8 cellular contexts compared by ENCODE assay signal in genomic region chr6:157764346-157765068, GRCh38. TPM values are rescaled to one million over a fixed set of nuclear protein-coding genes. Genes with fewer than 3 reads are reported as not detected.
DNase-seq lines count a peak whose midpoint lies in the region; ATAC-seq and TF ChIP-seq lines count a peak whose summit lies in the region.

No MANE protein-coding gene starts in this region.

- peak overlapping the region; percentile 91 for H3K27ac Mint-ChIP-seq in activated naive CD4-positive, alpha-beta T cell treated with anti-CD3 and anti-CD28 coated beads for 36 hours

- CTCF ChIA-PET in activated naive CD4-positive, alpha-beta T cell treated with anti-CD3 and anti-CD28 coated beads for 36 hours (lab: Charles Lee), result interaction anchor here (0.6 to 10.1 kb wide), 13 partner anchors 9 to 262 kb away, joined by 3 to 142 read pairs (median 5); no protein-coding TSS in a partner anchor

- peaks cover 26% of the 10 kb centered on the region for H3K4me1 ChIP-seq in SJCRH30
- H3K4me1 ChIP-seq in tibial artery, result peaks cover 4 to 62% (median 43%) of the 10 kb centered on the region in 4 donors

- H3K4me3 ChIP-seq in SJCRH30, result peak overlapping the region; percentile 20
- H3K4me3 ChIP-seq in tibial artery, result no peak overlapping the region

- DNase-seq in DMS53 (lab: John Stamatoyannopoulos, UW) (peak; percentile 78), DMS53 treated with DMSO at 0.1 percent for 48 hours (lab: John Stamatoyannopoulos, UW; ENCODE audit: unreplicated experiment) (no peak), SJCRH30 (peak; percentile 55 to 61), glomerular endothelial cell (ENCODE audit: extremely low read depth, low read depth, low spot score) (peak; percentile 96), posterior cingulate gyrus (peak; percentile 42 to 98 (median 81)), tibial artery (peak; percentile 91 to 94)
- DNase-seq in activated naive CD4-positive, alpha-beta T cell treated with anti-CD3 and anti-CD28 coated beads for 36 hours, result peak; percentile 94

- H3K36me3 ChIP-seq in SJCRH30, result no peaks in the 10 kb centered on the region
- H3K36me3 ChIP-seq in tibial artery, result no peaks in the 10 kb centered on the region

- H3K9me3 Mint-ChIP-seq in activated naive CD4-positive, alpha-beta T cell treated with anti-CD3 and anti-CD28 coated beads for 36 hours, result no peaks in the 10 kb centered on the region

- no peaks in the 10 kb centered on the region for H3K9me3 ChIP-seq in SJCRH30 (replicated peaks)
- no peaks in the 10 kb centered on the region for H3K9me3 ChIP-seq in tibial artery

- H3K27ac ChIP-seq in SJCRH30, result no peak overlapping the region
- peak overlapping the region; percentile 66 to 74 for H3K27ac ChIP-seq in tibial artery

- TF ChIP-seq CTCF in tibial artery (IDR thresholded peaks at IDR 0.05), result peak in 1 of 2 experiments; percentile 24

- H3K4me1 Mint-ChIP-seq in activated naive CD4-positive, alpha-beta T cell treated with anti-CD3 and anti-CD28 coated beads for 36 hours (ENCODE audit: low read depth), result peaks cover 87% of the 10 kb centered on the region

- intact Hi-C loops in activated naive CD4-positive, alpha-beta T cell treated with anti-CD3 and anti-CD28 coated beads for 36 hours (cut with micrococcal nuclease), result loop anchor here (1.0 to 10.0 kb wide), 17 partner anchors 8 to 884 kb away; no protein-coding TSS in a partner anchor
- intact Hi-C loops in posterior cingulate gyrus (cut with DNase I) (loop anchor here (5.0 kb wide), 1 partner anchor 58 kb away; the partner anchor contains the start of gene SNX9), tibial artery (cut with DNase I; ENCODE audit: low total_unique reads) (no loop called here)

- no peaks in the 10 kb centered on the region for H3K27me3 Mint-ChIP-seq in activated naive CD4-positive, alpha-beta T cell treated with anti-CD3 and anti-CD28 coated beads for 36 hours (ENCODE audit: low read depth)

- no peaks in the 10 kb centered on the region for H3K27me3 ChIP-seq in SJCRH30
- no peaks in the 10 kb centered on the region for H3K27me3 ChIP-seq in tibial artery

- ATAC-seq in HG03175 (IDR thresholded peaks at IDR 0.05; ENCODE audit: unreplicated experiment), result peak; percentile 56

- H3K4me3 Mint-ChIP-seq in activated naive CD4-positive, alpha-beta T cell treated with anti-CD3 and anti-CD28 coated beads for 36 hours, result peak overlapping the region; percentile 7

- H3K36me3 Mint-ChIP-seq in activated naive CD4-positive, alpha-beta T cell treated with anti-CD3 and anti-CD28 coated beads for 36 hours (ENCODE audit: low read depth), result no peaks in the 10 kb centered on the region

RNA-seq across cellular contexts. Expression of gene SNX9, which starts 58.5 kb away (rescaled TPM):
- 28.0 and 29.2 TPM in 2 replicates for total RNA-seq in SJCRH30 (2014; rRNA removed; shearing (Covaris generic))
- total RNA-seq in activated naive CD4-positive, alpha-beta T cell treated with anti-CD3 and anti-CD28 coated beads for 36 hours, result 10 to 100 TPM; 34.3 to 34.6 TPM
- total RNA-seq in glomerular endothelial cell, result 59.4 and 72.3 TPM in 2 replicates
